In genomic region chr15:36447373-36447772, GRCh38 we compare ENCODE assay signal across 26 cellular contexts.
"Had no signal": no experiment of that assay in that cellular context is flagged by ENCODE, and none has a peak within 500 bp of the region (broad histone marks: within the 10 kb centered on the region; RNA-seq: fewer than 3 reads in every experiment).

No MANE protein-coding gene starts in this region.

- H3K36me3 ChIP-seq: ascending aorta, brain microvascular endothelial cell, esophagus squamous epithelium had no signal

- H3K27me3 ChIP-seq: ascending aorta, brain microvascular endothelial cell, esophagus squamous epithelium had no signal

- H3K9me3 ChIP-seq: ascending aorta, esophagus squamous epithelium had no signal

- DNase-seq: activated CD4-positive, alpha-beta memory T cell treated with anti-CD3 and anti-CD28 coated beads, Interleukin-2, amount 10 ng/mL, durations not matched to agents 7 days and 5 days; activated CD4-positive, alpha-beta T cell treated with anti-CD3 and anti-CD28 coated beads for 1 hour; activated CD4-positive, alpha-beta T cell treated with anti-CD3 and anti-CD28 coated beads for 4 hours; activated CD4-positive, alpha-beta T cell treated with anti-CD3 and anti-CD28 coated beads, Interleukin-2, amount 10 ng/mL, durations not matched to agents 7 days and 5 days; activated CD4-positive, alpha-beta T cell treated with anti-CD3 and anti-CD28 coated beads, Interleukin-2, amount 50 U/mL, for 4 hours; activated CD8-positive, alpha-beta memory T cell treated with anti-CD3 and anti-CD28 coated beads, Interleukin-2, amount 50 U/mL, for 48 hours; activated gamma-delta T cell; activated naive CD4-positive, alpha-beta T cell; activated naive CD4-positive, alpha-beta T cell treated with anti-CD3 and anti-CD28 coated beads, Interleukin-2, amount 10 ng/mL, durations not matched to agents 7 days and 5 days; activated naive CD8-positive, alpha-beta T cell treated with anti-CD3 and anti-CD28 coated beads, Interleukin-2, amount 10 ng/mL, durations not matched to agents 7 days and 5 days; activated T-cell treated with anti-CD3 and anti-CD28 coated beads for 4 hours; activated T-cell treated with anti-CD3 and anti-CD28 coated beads, Interleukin-2, amount 50 U/mL, for 24 hours; activated T-cell treated with anti-CD3 and anti-CD28 coated beads, Interleukin-2, amount 50 U/mL, for 72 hours; brain microvascular endothelial cell; cortex of kidney; dermis blood vessel endothelial cell; effector CD8-positive, alpha-beta T cell; esophagus squamous epithelium; foreskin fibroblast; head of caudate nucleus; T-helper 2 cell had no signal

- ATAC-seq: activated naive CD4-positive, alpha-beta T cell treated with anti-CD3 and anti-CD28 coated beads, Interleukin-2, amount 50 U/mL, for 72 hours; activated T-cell treated with anti-CD3 and anti-CD28 coated beads, Interleukin-2, amount 50 U/mL, for 72 hours; WTC11 had no signal

- H3K4me3 ChIP-seq: ascending aorta, esophagus squamous epithelium had no signal

- H3K27ac ChIP-seq: ascending aorta, brain microvascular endothelial cell, epithelial cell of prostate, esophagus squamous epithelium, VCaP had no signal

- H3K4me1 ChIP-seq: ascending aorta, esophagus squamous epithelium had no signal
